Comparison of ENCODE assay signal across 26 cellular contexts in genomic region chr5:74104469-74104868, GRCh38.
DNase-seq lines count a peak whose midpoint lies in the region; ATAC-seq, FAIRE-seq and TF ChIP-seq lines count a peak whose summit lies in the region.
"Had no signal": no experiment of that assay in that cellular context is flagged by ENCODE, and none has a peak within 500 bp of the region (broad histone marks: within the 10 kb centered on the region; RNA-seq: fewer than 3 reads in every experiment).

No MANE protein-coding gene starts in this region.

- no peak overlapping the region for H3K4me2 ChIP-seq in HepG2 (ENCODE audit: low read depth, low read length)

- POLR2A ChIA-PET in HepG2 (lab: Yijun Ruan, JAX): no interaction called here

- H3K9me3 ChIP-seq in HepG2 (ENCODE audit: low read length) (0 out of 2 replicates have a peak, but pooled peaks cover 4% of the 10 kb centered on the region), stomach (peaks cover 0 to 5% (median 2%) of the 10 kb centered on the region in 4 donors), WERI-Rb-1 (ENCODE audit: severe bottlenecking) (no peaks in the 10 kb centered on the region)
- H3K9me3 ChIP-seq: adrenal gland had no signal

- H3K27me3 ChIP-seq in HepG2 (ENCODE audit: control insufficient read depth in 1 of 2, insufficient read depth in 2 of 2, low read length in 2 of 2): peaks cover 4% of the 10 kb centered on the region in 2 experiments; a peak in 3 of 5 replicates
- no peaks in the 10 kb centered on the region for H3K27me3 ChIP-seq in stomach
- H3K27me3 ChIP-seq in WERI-Rb-1 (ENCODE audit: insufficient read depth, low read depth, severe bottlenecking): no peaks in the 10 kb centered on the region
- H3K27me3 ChIP-seq: adrenal gland, heart right ventricle had no signal

- no peak overlapping the region for H3K9ac ChIP-seq in HepG2 (ENCODE audit: insufficient read depth, low read depth, low read length)

- in situ Hi-C loops in HepG2 (cut with HindIII; ENCODE audit: extremely low pct_ligation_motif_present, low pct_unique_long_range_greater_than_20kb): no loop called here

- H2AFZ ChIP-seq in HepG2 (ENCODE audit: low read length): no peak overlapping the region

- DNase-seq in LNCaP clone FGC (ENCODE audit: low read depth) (peak; percentile 82), HepG2 (ENCODE audit: low spot score) (peak; percentile 16), stomach (no peak), WERI-Rb-1 (no peak)
- DNase-seq: activated CD8-positive, alpha-beta T cell treated with anti-CD3 and anti-CD28 coated beads, Interleukin-2, amount 10 ng/mL, durations not matched to agents 7 days and 5 days; activated naive CD4-positive, alpha-beta T cell treated with anti-CD3 and anti-CD28 coated beads, Interleukin-2, amount 10 ng/mL, durations not matched to agents 7 days and 5 days; C1 segment of cervical spinal cord; Calu3; DMS79 treated with DMSO at 0.1 percent for 48 hours; foreskin melanocyte; GDM1; HCEC 1CT; mammary epithelial cell; NCI-H1092 treated with DMSO at 0.1 percent for 48 hours; NCI-H187 treated with DMSO at 0.1 percent for 48 hours; NCI-H510A treated with DMSO at 0.1 percent for 48 hours; stimulated activated CD8-positive, alpha-beta memory T cell treated with anti-CD3 and anti-CD28 coated beads, Interleukin-4, amount 100 ng/mL, for 48 hours; stimulated activated naive CD8-positive, alpha-beta T cell treated with anti-CD3 and anti-CD28 coated beads, Interleukin-15, amount 100 ng/mL, for 72 hours had no signal

- CTCF ChIA-PET in HepG2 (lab: Yijun Ruan, JAX; ENCODE audit: low intra/inter-chr PET ratio, low total read pairs): no interaction called here

- H3K79me2 ChIP-seq in HepG2 (ENCODE audit: insufficient read depth, low read length): no peaks in the 10 kb centered on the region

- TF ChIP-seq EP300 in HepG2 (IDR thresholded peaks at IDR 0.05; ENCODE audit: low read depth in 2 of 2, low read length in 2 of 2) (peak in 1 of 2 experiments; percentile 10; a peak in 1 of 4 replicates), HepG2 (CRISPR knock-in tag; IDR thresholded peaks at IDR 0.05; ENCODE audit: borderline replicate concordance) (no peak), stomach (IDR thresholded peaks at IDR 0.05) (no peak)

- BruUV-seq in HepG2 (replicated peaks; lab: Mats Ljungman, UMichigan): no TSS peak

- no peaks in the 10 kb centered on the region for H4K20me1 ChIP-seq in HepG2 (ENCODE audit: insufficient read depth, low read length)

- no peak overlapping the region for H3K4me3 ChIP-seq in LNCaP clone FGC (ENCODE audit: low read depth, low read length)
- H3K4me3 ChIP-seq in HepG2 (replicated peaks in 1 of 3; ENCODE audit: insufficient read depth in 1 of 3, low read depth in 2 of 3, low read length in 3 of 3): no peak overlapping the region
- H3K4me3 ChIP-seq in stomach: no peak overlapping the region
- H3K4me3 ChIP-seq in WERI-Rb-1 (ENCODE audit: low read depth, low read length): no peak overlapping the region
- H3K4me3 ChIP-seq: adrenal gland, heart right ventricle had no signal

- FAIRE-seq in HepG2 (lab: Jason Lieb, UNC): no peak
- FAIRE-seq: endometrium had no signal

- peaks cover 18% of the 10 kb centered on the region for H3K4me1 ChIP-seq in HepG2 (ENCODE audit: insufficient read depth, low read length)
- peaks cover 0 to 29% (median 20%) of the 10 kb centered on the region in 4 donors for H3K4me1 ChIP-seq in stomach
- H3K4me1 ChIP-seq: adrenal gland had no signal

- H3K36me3 ChIP-seq in HepG2 (replicated peaks in 1 of 2; ENCODE audit: control insufficient read depth in 1 of 2, insufficient read depth in 2 of 2, low read length in 2 of 2) (no peaks in the 10 kb centered on the region), stomach (no peaks in the 10 kb centered on the region), WERI-Rb-1 (no peaks in the 10 kb centered on the region)
- H3K36me3 ChIP-seq: adrenal gland, heart right ventricle had no signal

- TF ChIP-seq POLR2A in HepG2 (IDR thresholded peaks at IDR 0.05; ENCODE audit: insufficient read depth in 1 of 2, low read depth in 2 of 2, low read length in 2 of 2): no peak
- no peak for TF ChIP-seq POLR2A in stomach (IDR thresholded peaks at IDR 0.05)

- no peak for TF ChIP-seq RAD21 in HepG2 (CRISPR knock-in tag; IDR thresholded peaks at IDR 0.05)

- H3K27ac ChIP-seq in VCaP (peak overlapping the region; percentile 57), HepG2 (ENCODE audit: extremely low read length, insufficient read depth, low read length) (no peak overlapping the region), stomach (peak overlapping the region; percentile 30 to 64 (median 59)), WERI-Rb-1 (no peak overlapping the region)
- H3K27ac ChIP-seq: adrenal gland, heart right ventricle had no signal

- no peak; the same call in 1 of the 3 replicates for ATAC-seq in HepG2
- ATAC-seq in HG02623 (IDR thresholded peaks at IDR 0.05; ENCODE audit: unreplicated experiment): no peak
- no peak for ATAC-seq in HG02763 (IDR thresholded peaks at IDR 0.05; ENCODE audit: unreplicated experiment)
- ATAC-seq: activated CD8-positive, alpha-beta T cell treated with anti-CD3 and anti-CD28 coated beads, Interleukin-2, amount 10 ng/mL, durations not matched to agents 7 days and 5 days; Right ventricle myocardium inferior; sciatic nerve; stimulated activated naive CD8-positive, alpha-beta T cell treated with anti-CD3 and anti-CD28 coated beads, Interleukin-15, amount 100 ng/mL, for 72 hours had no signal

- TF ChIP-seq CTCF in LNCaP clone FGC (IDR thresholded peaks at IDR 0.05; ENCODE audit: control insufficient read depth, extremely low read depth, insufficient read depth) (no peak), VCaP (conservative IDR thresholded peaks at IDR 0.05) (no peak), HepG2 (CRISPR knock-in tag; IDR thresholded peaks at IDR 0.05) (no peak), stomach (IDR thresholded peaks at IDR 0.05) (no peak), WERI-Rb-1 (IDR thresholded peaks at IDR 0.05; ENCODE audit: low read depth, low read length) (no peak)

- intact Hi-C loops in HepG2 (cut with micrococcal nuclease; ENCODE audit: unreplicated experiment) (no loop called here), stomach (cut with DNase I; ENCODE audit: low total_unique reads) (no loop called here)

- WGBS in HepG2 (ENCODE audit: low lambda C conversion rate): 0% methylated on average over 2 of the region's 2 CpGs
- 26 to 66% (median 44%) methylated on average over 2 of the region's 2 CpGs for WGBS in stomach, 5 donors

TF ChIP-seq in HepG2, 621 proteins besides CTCF, POLR2A, EP300 and RAD21 (continues in another document):
- no peak for TF ChIP-seq ZC3H4 (CRISPR knock-in tag; IDR thresholded peaks at IDR 0.05; ENCODE audit: borderline replicate concordance)
- no peak for TF ChIP-seq MEIS1 (CRISPR knock-in tag; IDR thresholded peaks at IDR 0.05; ENCODE audit: borderline replicate concordance)
- TF ChIP-seq, protein P1, sequence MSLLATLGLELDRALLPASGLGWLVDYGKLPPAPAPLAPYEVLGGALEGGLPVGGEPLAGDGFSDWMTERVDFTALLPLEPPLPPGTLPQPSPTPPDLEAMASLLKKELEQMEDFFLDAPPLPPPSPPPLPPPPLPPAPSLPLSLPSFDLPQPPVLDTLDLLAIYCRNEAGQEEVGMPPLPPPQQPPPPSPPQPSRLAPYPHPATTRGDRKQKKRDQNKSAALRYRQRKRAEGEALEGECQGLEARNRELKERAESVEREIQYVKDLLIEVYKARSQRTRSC (CRISPR knock-in tag; IDR thresholded peaks at IDR 0.05; ENCODE audit: low read depth): no peak
- no peak for TF ChIP-seq NFKB2 (CRISPR knock-in tag; IDR thresholded peaks at IDR 0.05; ENCODE audit: borderline replicate concordance)
- no peak for TF ChIP-seq HDAC2 (CRISPR knock-in tag; IDR thresholded peaks at IDR 0.05)
- TF ChIP-seq ZNF616 (CRISPR knock-in tag; IDR thresholded peaks at IDR 0.05; ENCODE audit: low read depth): no peak
- TF ChIP-seq NFYC (CRISPR knock-in tag; IDR thresholded peaks at IDR 0.05): no peak
- TF ChIP-seq FOXP4 (CRISPR knock-in tag; IDR thresholded peaks at IDR 0.05): no peak
- TF ChIP-seq CENPT (CRISPR knock-in tag; IDR thresholded peaks at IDR 0.05; ENCODE audit: low read depth): no peak
- no peak for TF ChIP-seq MZF1 (CRISPR knock-in tag; IDR thresholded peaks at IDR 0.05; ENCODE audit: borderline replicate concordance)
- TF ChIP-seq TAF15 (IDR thresholded peaks at IDR 0.05; ENCODE audit: low read depth, low read length, poor library complexity, severe bottlenecking): no peak
- TF ChIP-seq CEBPB (IDR thresholded peaks at IDR 0.05; ENCODE audit: borderline replicate concordance, low read depth, low read length): peak; percentile 76
- TF ChIP-seq, protein P2, sequence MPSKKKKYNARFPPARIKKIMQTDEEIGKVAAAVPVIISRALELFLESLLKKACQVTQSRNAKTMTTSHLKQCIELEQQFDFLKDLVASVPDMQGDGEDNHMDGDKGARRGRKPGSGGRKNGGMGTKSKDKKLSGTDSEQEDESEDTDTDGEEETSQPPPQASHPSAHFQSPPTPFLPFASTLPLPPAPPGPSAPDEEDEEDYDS (CRISPR knock-in tag; IDR thresholded peaks at IDR 0.05): no peak
- TF ChIP-seq TMF1 (CRISPR knock-in tag; IDR thresholded peaks at IDR 0.05; ENCODE audit: low read depth): no peak
- no peak for TF ChIP-seq ZNF614 (CRISPR knock-in tag; IDR thresholded peaks at IDR 0.05; ENCODE audit: borderline replicate concordance)
- 0 out of 2 replicates have a peak, but pooled peaks have one; percentile 23 for TF ChIP-seq GATAD2A (CRISPR knock-in tag; IDR thresholded peaks at IDR 0.05)
- TF ChIP-seq CBX5 (CRISPR knock-in tag; IDR thresholded peaks at IDR 0.05; ENCODE audit: borderline replicate concordance): no peak
- no peak for TF ChIP-seq ZNF883 (CRISPR knock-in tag; IDR thresholded peaks at IDR 0.05; ENCODE audit: not compliant biosample characterization)
- TF ChIP-seq REXO4 (CRISPR knock-in tag; IDR thresholded peaks at IDR 0.05; ENCODE audit: borderline replicate concordance): no peak
- no peak for TF ChIP-seq PCBP2 (optimal IDR thresholded peaks at IDR 0.05; ENCODE audit: low read depth, low read length, poor library complexity, severe bottlenecking)

Comparison
In these comparisons a context has a peak if more than half of its experiments do, and no peak if none do; other contexts are left out.
1. DNase-seq: peak in LNCaP clone FGC (single experiment) and HepG2 (single experiment); none in stomach (single experiment) and WERI-Rb-1 (single experiment).
2. H3K27ac ChIP-seq: peak in VCaP (single experiment) and stomach (5 of 5); none in HepG2 (single experiment) and WERI-Rb-1 (single experiment).